In genomic region chr16:11407047-11407982, GRCh38 we compare ENCODE assay signal across 8 cellular contexts.
A peak's percentile ranks its signal among the peaks of the same experiment; 100 is the strongest.
DNase-seq lines count a peak whose midpoint lies in the region; FAIRE-seq and TF ChIP-seq lines count a peak whose summit lies in the region.

No MANE protein-coding gene starts in this region.

- DNase-seq in A172 (ENCODE audit: low spot score) (peak; percentile 72), GM12892 (ENCODE audit: insufficient read length) (peak; percentile 55), NCI-H345 treated with DMSO at 0.1 percent for 48 hours (lab: John Stamatoyannopoulos, UW; ENCODE audit: unreplicated experiment) (peak; percentile 29), dermis blood vessel endothelial cell (peak; percentile 83), lung microvascular endothelial cell (ENCODE audit: low read depth in 2 of 2) (peak; percentile 75 to 80), NCI-H1048 (lab: John Stamatoyannopoulos, UW) (no peak)
- DNase-seq in activated CD4-positive, alpha-beta T cell treated with anti-CD3 and anti-CD28 coated beads for 48 hours: peak; percentile 80
- DNase-seq in stimulated activated CD8-positive, alpha-beta memory T cell treated with anti-CD3 and anti-CD28 coated beads, Interleukin-15, amount 100 ng/mL, for 1 hour (ENCODE audit: low read depth): peak; percentile 46

- TF ChIP-seq POLR2A in GM12892 (IDR thresholded peaks at IDR 0.05; ENCODE audit: low read depth, low read length): no peak

- peak; percentile 92 for FAIRE-seq in GM12892 (lab: Jason Lieb, UNC)
